31 cellular contexts compared by ENCODE assay signal in the genomic region with DNA sequence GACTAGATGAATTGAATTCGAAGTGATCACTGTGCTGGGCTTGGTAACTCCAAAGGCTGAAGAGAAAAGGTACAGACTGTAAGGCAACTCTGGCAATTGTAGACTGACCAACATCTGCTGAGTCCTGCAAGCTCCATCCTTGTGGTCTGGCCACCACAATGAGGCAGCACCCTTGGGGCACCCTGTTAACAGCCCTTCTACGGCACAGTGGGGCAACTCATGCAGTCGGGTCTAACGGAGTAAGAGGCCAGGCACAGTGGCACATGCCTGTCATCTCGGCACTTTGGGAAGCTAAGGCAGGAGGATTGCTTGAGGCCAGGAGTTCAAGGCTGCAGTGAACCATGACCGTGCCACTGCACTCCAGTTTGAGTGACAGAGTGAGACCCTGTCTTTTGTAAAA.
"Had no signal": no experiment of that assay in that cellular context is flagged by ENCODE, and none has a peak within 500 bp of the region (broad histone marks: within the 10 kb centered on the region; RNA-seq: fewer than 3 reads in every experiment).

No MANE protein-coding gene starts in this region.

- H3K4me3 Mint-ChIP-seq: activated CD8-positive, alpha-beta memory T cell treated with anti-CD3 and anti-CD28 coated beads, Interleukin-2, amount 10 ng/mL, durations not matched to agents 7 days and 5 days; activated naive CD8-positive, alpha-beta T cell treated with anti-CD3 and anti-CD28 coated beads, Interleukin-2, amount 50 U/mL, for 24 hours; activated T-cell treated with anti-CD3 and anti-CD28 coated beads, Interleukin-2, amount 50 U/mL, for 24 hours; activated T-helper 1 cell treated with anti-CD3 and anti-CD28 coated beads, Interleukin-12 subunit alpha, Interleukin-12 subunit beta, Interleukin-2, Interleukin-4 antibody, amounts not matched to agents 30 ng/mL and 10 ng/mL and 1 ng/mL, durations not matched to agents 14 hours and 24 hours and 36 hours; brain; T-cell had no signal

- H3K4me3 ChIP-seq: ascending aorta, cardiac muscle cell had no signal

- H3K4me1 ChIP-seq: ascending aorta had no signal

- H3K9me3 ChIP-seq: ascending aorta had no signal

- DNase-seq: activated CD4-positive, alpha-beta T cell treated with anti-CD3 and anti-CD28 coated beads for 4 hours; activated CD4-positive, alpha-beta T cell treated with anti-CD3 and anti-CD28 coated beads, Interleukin-2, amount 50 U/mL, for 48 hours; activated CD8-positive, alpha-beta memory T cell treated with anti-CD3 and anti-CD28 coated beads, Interleukin-2, amount 10 ng/mL, durations not matched to agents 7 days and 5 days; activated effector memory CD4-positive, alpha-beta T cell treated with anti-CD3 and anti-CD28 coated beads, Interleukin-2, amount 50 U/mL, for 16 hours; activated naive CD4-positive, alpha-beta T cell treated with Interleukin-2 at 50 U/mL for 16 hours; activated naive CD8-positive, alpha-beta T cell treated with anti-CD3 and anti-CD28 coated beads, Interleukin-2, amount 50 U/mL, for 24 hours; activated T-cell treated with anti-CD3 and anti-CD28 coated beads, Interleukin-2, amount 50 U/mL, for 24 hours; amniotic stem cell; cerebellar nuclear complex; NCI-H1092 treated with DMSO at 0.1 percent for 48 hours; NCI-H1417 treated with DMSO at 0.1 percent for 48 hours; NCI-H1694; NCI-H2029; NCI-H2107; NCI-H2171 treated with DMSO at 0.1 percent for 48 hours; NCI-H226; NCI-H526; NCI-H82; SHP77; T-helper 2 cell; T1000; WERI-Rb-1 had no signal

- H3K27ac ChIP-seq: ascending aorta, cardiac muscle cell, KMS-11, RWPE1, WERI-Rb-1 had no signal

- H3K9me3 Mint-ChIP-seq: activated naive CD4-positive, alpha-beta T cell treated with anti-CD3 and anti-CD28 coated beads, Interleukin-2, amount 50 U/mL, for 72 hours; activated naive CD8-positive, alpha-beta T cell treated with anti-CD3 and anti-CD28 coated beads, Interleukin-2, amount 50 U/mL, for 24 hours; activated T-cell treated with anti-CD3 and anti-CD28 coated beads, Interleukin-2, amount 50 U/mL, for 24 hours; activated T-helper 1 cell treated with anti-CD3 and anti-CD28 coated beads, Interleukin-12 subunit alpha, Interleukin-12 subunit beta, Interleukin-2, Interleukin-4 antibody, amounts not matched to agents 30 ng/mL and 10 ng/mL and 1 ng/mL, durations not matched to agents 14 hours and 24 hours and 36 hours; T-cell had no signal

- H3K27me3 Mint-ChIP-seq: activated CD8-positive, alpha-beta memory T cell treated with anti-CD3 and anti-CD28 coated beads, Interleukin-2, amount 10 ng/mL, durations not matched to agents 7 days and 5 days; activated naive CD8-positive, alpha-beta T cell treated with anti-CD3 and anti-CD28 coated beads, Interleukin-2, amount 50 U/mL, for 24 hours; activated T-cell treated with anti-CD3 and anti-CD28 coated beads, Interleukin-2, amount 50 U/mL, for 24 hours; T-cell had no signal

- H3K27ac Mint-ChIP-seq: activated CD8-positive, alpha-beta memory T cell treated with anti-CD3 and anti-CD28 coated beads, Interleukin-2, amount 10 ng/mL, durations not matched to agents 7 days and 5 days; activated naive CD8-positive, alpha-beta T cell treated with anti-CD3 and anti-CD28 coated beads, Interleukin-2, amount 50 U/mL, for 24 hours; activated T-cell treated with anti-CD3 and anti-CD28 coated beads, Interleukin-2, amount 50 U/mL, for 24 hours; activated T-helper 1 cell treated with anti-CD3 and anti-CD28 coated beads, Interleukin-12 subunit alpha, Interleukin-12 subunit beta, Interleukin-2, Interleukin-4 antibody, amounts not matched to agents 30 ng/mL and 10 ng/mL and 1 ng/mL, durations not matched to agents 14 hours and 24 hours and 36 hours; T-cell had no signal

- ATAC-seq: activated CD4-positive, CD25-positive, alpha-beta regulatory T cell treated with anti-CD3 and anti-CD28 coated beads, Interleukin-2, amount 50 U/mL, for 24 hours; activated CD8-positive, alpha-beta memory T cell treated with anti-CD3 and anti-CD28 coated beads, Interleukin-2, amount 10 ng/mL, durations not matched to agents 7 days and 5 days; activated naive CD4-positive, alpha-beta T cell treated with anti-CD3 and anti-CD28 coated beads, Interleukin-2, amount 50 U/mL, for 72 hours; activated naive CD8-positive, alpha-beta T cell treated with anti-CD3 and anti-CD28 coated beads, Interleukin-2, amount 50 U/mL, for 24 hours; T-cell had no signal

- H3K27me3 ChIP-seq: ascending aorta, cardiac muscle cell had no signal
